In genomic region chr17:77400445-77400870, GRCh38 we compare ENCODE assay signal across 8 cellular contexts.
DNase-seq lines count a peak whose midpoint lies in the region; ATAC-seq and TF ChIP-seq lines count a peak whose summit lies in the region.

No MANE protein-coding gene starts in this region.

- no peaks in the 10 kb centered on the region for H3K9me3 Mint-ChIP-seq in activated T-cell treated with anti-CD3 and anti-CD28 coated beads, Interleukin-2, amount 50 U/mL, for 4 hours
- peaks cover 7% of the 10 kb centered on the region for H3K9me3 Mint-ChIP-seq in glutamatergic neuron (ENCODE audit: unreplicated experiment)

- H3K9me3 ChIP-seq in MM.1S (replicated peaks; ENCODE audit: insufficient read depth, low read length): no peaks in the 10 kb centered on the region

- no peaks in the 10 kb centered on the region for H3K27me3 ChIP-seq in MM.1S (replicated peaks; ENCODE audit: insufficient read depth, low read length)

- ATAC-seq in activated T-cell treated with anti-CD3 and anti-CD28 coated beads, Interleukin-2, amount 50 U/mL, for 4 hours: peak; percentile 80 to 84
- ATAC-seq in GM19395 (IDR thresholded peaks at IDR 0.05; ENCODE audit: unreplicated experiment): no peak

- no peak overlapping the region for H3K27ac Mint-ChIP-seq in glutamatergic neuron (ENCODE audit: unreplicated experiment)

- H3K4me1 ChIP-seq in MM.1S (ENCODE audit: low read length): no peaks in the 10 kb centered on the region

- no peak overlapping the region for H3K9ac ChIP-seq in MM.1S (ENCODE audit: low read length)

- H3K79me2 ChIP-seq in MM.1S (ENCODE audit: low read length): peaks cover 96% of the 10 kb centered on the region

- H3K4me1 Mint-ChIP-seq in activated T-cell treated with anti-CD3 and anti-CD28 coated beads, Interleukin-2, amount 50 U/mL, for 4 hours (ENCODE audit: low read depth): peaks cover 92% of the 10 kb centered on the region
- H3K4me1 Mint-ChIP-seq in glutamatergic neuron (ENCODE audit: low read depth, unreplicated experiment): peaks cover 29% of the 10 kb centered on the region

- TF ChIP-seq CTCF in GM12874 (IDR thresholded peaks at IDR 0.05; ENCODE audit: insufficient read depth, low read depth, low read length): peak; percentile 86
- peak; percentile 15 for TF ChIP-seq CTCF in glutamatergic neuron (IDR thresholded peaks at IDR 0.05; ENCODE audit: partially characterized antibody, unreplicated experiment)
- TF ChIP-seq CTCF in MM.1S (IDR thresholded peaks at IDR 0.05; ENCODE audit: low read length): no peak

- DNase-seq in NOMO-1 treated with dmso at 0.1 percent for 144 hours (lab: John Stamatoyannopoulos, UW; ENCODE audit: unreplicated experiment) (peak; percentile 26), glutamatergic neuron (peak; percentile 65), MM.1S (no peak), NCI-H748 (lab: John Stamatoyannopoulos, UW; ENCODE audit: unreplicated experiment) (no peak)
- peak; percentile 80 for DNase-seq in activated T-cell treated with anti-CD3 and anti-CD28 coated beads, Interleukin-2, amount 50 U/mL, for 4 hours
- peak; percentile 58 to 68 for DNase-seq in stimulated activated CD4-positive, alpha-beta T cell treated with anti-CD3 and anti-CD28 coated beads, Interleukin-1b, Interleukin-23, amount 100 ng/mL, for 1 hour (ENCODE audit: low read depth in 2 of 2)

- no peaks in the 10 kb centered on the region for H3K27me3 Mint-ChIP-seq in activated T-cell treated with anti-CD3 and anti-CD28 coated beads, Interleukin-2, amount 50 U/mL, for 4 hours (ENCODE audit: low read depth)
- H3K27me3 Mint-ChIP-seq in glutamatergic neuron (ENCODE audit: unreplicated experiment): peaks cover 5% of the 10 kb centered on the region

- H3K4me3 Mint-ChIP-seq in activated T-cell treated with anti-CD3 and anti-CD28 coated beads, Interleukin-2, amount 50 U/mL, for 4 hours: peak overlapping the region; percentile 77
- H3K4me3 Mint-ChIP-seq in glutamatergic neuron (ENCODE audit: unreplicated experiment): no peak overlapping the region

- peaks cover 10% of the 10 kb centered on the region for H3K36me3 Mint-ChIP-seq in activated T-cell treated with anti-CD3 and anti-CD28 coated beads, Interleukin-2, amount 50 U/mL, for 4 hours (ENCODE audit: insufficient read depth)
- H3K36me3 Mint-ChIP-seq in glutamatergic neuron (ENCODE audit: unreplicated experiment): no peaks in the 10 kb centered on the region

- no peak overlapping the region for H3K4me2 ChIP-seq in MM.1S (ENCODE audit: low read depth, low read length)

- H4K20me1 ChIP-seq in MM.1S (ENCODE audit: insufficient read depth, low read length): no peaks in the 10 kb centered on the region; the same call in 1 of the 2 replicates

- no peaks in the 10 kb centered on the region for H3K36me3 ChIP-seq in MM.1S (replicated peaks; ENCODE audit: insufficient read depth, low read length)

- H3F3A ChIP-seq in MM.1S (ENCODE audit: insufficient read depth, low read length): no peaks in the 10 kb centered on the region

- H3K9me2 ChIP-seq in MM.1S (replicated peaks; ENCODE audit: insufficient read depth, low read length): no peaks in the 10 kb centered on the region

- H2AFZ ChIP-seq in MM.1S (ENCODE audit: low read length): no peak overlapping the region

- no peak overlapping the region for H3K27ac ChIP-seq in MM.1S (ENCODE audit: low read length)

- H3K4me3 ChIP-seq in MM.1S (ENCODE audit: low read length): no peak overlapping the region

Comparison
In these comparisons a context has a peak if more than half of its experiments do, and no peak if none do; other contexts are left out.
1. DNase-seq: peak in NOMO-1 treated with dmso at 0.1 percent for 144 hours (single experiment), activated T-cell treated with anti-CD3 and anti-CD28 coated beads, Interleukin-2, amount 50 U/mL, for 4 hours (single experiment), glutamatergic neuron (single experiment) and stimulated activated CD4-positive, alpha-beta T cell treated with anti-CD3 and anti-CD28 coated beads, Interleukin-1b, Interleukin-23, amount 100 ng/mL, for 1 hour (2 of 2); none in MM.1S (single experiment) and NCI-H748 (single experiment).